16 cellular contexts compared by ENCODE assay signal in genomic region chr15:35325374-35325941, GRCh38.
A peak's percentile ranks its signal among the peaks of the same experiment; 100 is the strongest.
DNase-seq lines count a peak whose midpoint lies in the region; ATAC-seq, FAIRE-seq and TF ChIP-seq lines count a peak whose summit lies in the region.
"Had no signal": no experiment of that assay in that cellular context is flagged by ENCODE, and none has a peak within 500 bp of the region (broad histone marks: within the 10 kb centered on the region; RNA-seq: fewer than 3 reads in every experiment).

No MANE protein-coding gene starts in this region.

- no peak overlapping the region for H3K9ac ChIP-seq in trophoblast cell (ENCODE audit: low read length)

- DNase-seq in BE2C (no peak), LNCaP clone FGC (ENCODE audit: low read depth) (peak; percentile 81), mucosa of descending colon (peak in 1 of 3 donors; percentile 14), trophoblast cell (no peak), NCI-H1436 (lab: John Stamatoyannopoulos, UW) (no peak)
- no peak for DNase-seq in activated T-cell treated with anti-CD3 and anti-CD28 coated beads, Interleukin-2, amount 50 U/mL, for 48 hours
- DNase-seq: ACHN; Caco-2; CD4-positive, alpha-beta T cell; GOT3; H7 had no signal

- peak; percentile 62 for ATAC-seq in mucosa of descending colon
- ATAC-seq: HCT116 had no signal

- H3K4ac ChIP-seq in trophoblast cell (ENCODE audit: low read depth, low read length) = no peak overlapping the region

- TF ChIP-seq CTCF in BE2C (IDR thresholded peaks at IDR 0.05; ENCODE audit: low read depth, low read length) (no peak), LNCaP clone FGC (IDR thresholded peaks at IDR 0.05; ENCODE audit: control insufficient read depth, extremely low read depth, insufficient read depth) (no peak), mucosa of descending colon (IDR thresholded peaks at IDR 0.05) (no peak)

- H3K14ac ChIP-seq in trophoblast cell (ENCODE audit: low read length) = no peak overlapping the region

- no peak overlapping the region for H4K12ac ChIP-seq in trophoblast cell (ENCODE audit: low read depth, low read length)

- no peak overlapping the region for H2BK12ac ChIP-seq in trophoblast cell (ENCODE audit: low read length)

- H3K36me3 ChIP-seq in BE2C (no peaks in the 10 kb centered on the region; the same call in 1 of the 2 replicates), mucosa of descending colon (ENCODE audit: low read depth) (no peaks in the 10 kb centered on the region), trophoblast cell (ENCODE audit: control insufficient read depth in 1 of 2, insufficient read depth in 2 of 2, low read length in 2 of 2) (no peaks in the 10 kb centered on the region)

- intact Hi-C loops in mucosa of descending colon (cut with DNase I, micrococcal nuclease) = no loop called here

- no peak overlapping the region for H2AK5ac ChIP-seq in trophoblast cell (ENCODE audit: low read length)

- H3K9me3 ChIP-seq in BE2C (no peaks in the 10 kb centered on the region), mucosa of descending colon (no peaks in the 10 kb centered on the region), trophoblast cell (ENCODE audit: insufficient read depth, low read depth, low read length) (no peaks in the 10 kb centered on the region)
- H3K9me3 ChIP-seq: Caco-2 had no signal

- H4K8ac ChIP-seq in trophoblast cell (ENCODE audit: low read depth, low read length) = no peak overlapping the region

- H2AFZ ChIP-seq in trophoblast cell (ENCODE audit: insufficient read depth, low read length, poor library complexity) = no peak overlapping the region

- H2BK5ac ChIP-seq in trophoblast cell (ENCODE audit: low read depth, low read length, poor library complexity) = no peak overlapping the region

- H4K91ac ChIP-seq in trophoblast cell (ENCODE audit: low read depth, low read length) = no peak overlapping the region

- H3K4me1 ChIP-seq in BE2C (peaks cover 27% of the 10 kb centered on the region), mucosa of descending colon (ENCODE audit: low read depth) (no peaks in the 10 kb centered on the region), trophoblast cell (ENCODE audit: control insufficient read depth in 1 of 2, insufficient read depth in 2 of 2, low read length in 2 of 2) (no peaks in the 10 kb centered on the region)
- H3K4me1 ChIP-seq: Caco-2 had no signal

- H3K23ac ChIP-seq in trophoblast cell (ENCODE audit: low read length) = no peak overlapping the region

- no peaks in the 10 kb centered on the region for H3K27me3 ChIP-seq in BE2C
- H3K27me3 ChIP-seq in trophoblast cell (ENCODE audit: insufficient read depth, low read length) = no peaks in the 10 kb centered on the region

- no peaks in the 10 kb centered on the region for H3K79me1 ChIP-seq in trophoblast cell (ENCODE audit: low read length)

- no peak overlapping the region for H2BK120ac ChIP-seq in trophoblast cell (ENCODE audit: insufficient read depth, low read length, poor library complexity)

- no peak overlapping the region for H3K18ac ChIP-seq in trophoblast cell (ENCODE audit: low read length)

- no CpG with 5 or more reads among the region's 3 CpGs for WGBS in trophoblast cell (ENCODE audit: extremely low coverage, insufficient coverage, insufficient read length)

- no peaks in the 10 kb centered on the region for H3K79me2 ChIP-seq in trophoblast cell (ENCODE audit: control insufficient read depth, insufficient read depth, low read length, poor library complexity)

- peak; percentile 92 for FAIRE-seq in endometrium (lab: Jason Lieb, UNC)
- FAIRE-seq: D721Med, GM12891 had no signal

- H3K27ac ChIP-seq in trophoblast cell (ENCODE audit: low read depth, low read length) = no peak overlapping the region
- H3K27ac ChIP-seq: C4-2B had no signal

- H3K4me3 ChIP-seq in BE2C (ENCODE audit: low read depth, low read length) = peak overlapping the region; percentile 0; the same call in 1 of the 2 replicates
- H3K4me3 ChIP-seq in LNCaP clone FGC (ENCODE audit: low read depth, low read length) = no peak overlapping the region
- no peak overlapping the region for H3K4me3 ChIP-seq in mucosa of descending colon
- H3K4me3 ChIP-seq in trophoblast cell (ENCODE audit: low read depth, low read length) = no peak overlapping the region

- H3K4me2 ChIP-seq in trophoblast cell (ENCODE audit: low read length) = no peak overlapping the region
